Comparison of ENCODE assay signal across 8 cellular contexts in genomic region chr5:116575635-116576042, GRCh38. TPM values are rescaled to one million over a fixed set of nuclear protein-coding genes. Genes with fewer than 3 reads are reported as not detected.
DNase-seq lines count a peak whose midpoint lies in the region; ATAC-seq and TF ChIP-seq lines count a peak whose summit lies in the region.

No MANE protein-coding gene starts in this region.

- TF ChIP-seq CTCF in GM12875 (IDR thresholded peaks at IDR 0.05; ENCODE audit: borderline replicate concordance, insufficient read depth, low read depth, low read length) (no peak), OCI-LY3 (IDR thresholded peaks at IDR 0.05; ENCODE audit: low read depth, low read length) (no peak), osteoblast (IDR thresholded peaks at IDR 0.05; ENCODE audit: extremely low read depth, low read depth, low read length) (no peak), GM13976 (IDR thresholded peaks at IDR 0.05; ENCODE audit: borderline replicate concordance, control extremely low read depth, extremely low read depth, insufficient read depth, missing control alignments) (no peak)

- peak; percentile 69 for DNase-seq in osteoblast (ENCODE audit: insufficient read length, low spot score, missing footprints)
- DNase-seq in GM13976 (ENCODE audit: low spot score), result no peak
- no peak for DNase-seq in NCI-H2107 (lab: John Stamatoyannopoulos, UW)
- DNase-seq in kidney tubule cell (ENCODE audit: low spot score), result no peak

- peak overlapping the region; percentile 36 for H3K4me3 ChIP-seq in GM12875 (ENCODE audit: low read depth, low read length)
- H3K4me3 ChIP-seq in OCI-LY3 (ENCODE audit: low read length), result peak overlapping the region; percentile 83
- peak overlapping the region; percentile 54 to 57 for H3K4me3 ChIP-seq in esophagus (ENCODE audit: low read depth in 1 of 2, low read length in 2 of 2)
- H3K4me3 ChIP-seq in osteoblast (ENCODE audit: insufficient read depth, low read length), result peak overlapping the region; percentile 73

- peak overlapping the region; percentile 90 for H2AFZ ChIP-seq in OCI-LY3 (ENCODE audit: low read depth, low read length)
- H2AFZ ChIP-seq in osteoblast (ENCODE audit: low read length), result peak overlapping the region; percentile 56

- no peaks in the 10 kb centered on the region for H3K9me3 ChIP-seq in OCI-LY3 (ENCODE audit: insufficient read depth, low read length)
- no peaks in the 10 kb centered on the region for H3K9me3 ChIP-seq in esophagus (ENCODE audit: control insufficient read depth in 2 of 2, insufficient read depth in 1 of 2, low read depth in 1 of 2, low read length in 1 of 2)
- H3K9me3 ChIP-seq in osteoblast (ENCODE audit: low read depth, low read length), result no peaks in the 10 kb centered on the region

- ATAC-seq in GM18909 (IDR thresholded peaks at IDR 0.05; ENCODE audit: poor library complexity, unreplicated experiment), result no peak

- H3K36me3 ChIP-seq in OCI-LY3 (replicated peaks; ENCODE audit: low read depth, low read length) (no peaks in the 10 kb centered on the region), esophagus (ENCODE audit: control insufficient read depth in 2 of 2, insufficient read depth in 2 of 2, low read length in 1 of 2) (no peaks in the 10 kb centered on the region), osteoblast (ENCODE audit: insufficient read depth, low read length) (no peaks in the 10 kb centered on the region)

- H3K4me1 ChIP-seq in OCI-LY3 (ENCODE audit: low read length) (peaks cover 6% of the 10 kb centered on the region), esophagus (ENCODE audit: control insufficient read depth in 2 of 2, insufficient read depth in 2 of 2, low read length in 1 of 2) (peaks cover 0 to 18% of the 10 kb centered on the region in 2 donors), osteoblast (ENCODE audit: insufficient read depth, low read length) (peaks cover 11% of the 10 kb centered on the region)

- in situ Hi-C loops in GM13976 (cut with MboI; ENCODE audit: low sequenced_read_pairs, unreplicated experiment), result loop anchor here (10.0 kb wide), 1 partner anchor 369 kb away; no protein-coding TSS in a partner anchor

- H3K79me2 ChIP-seq in OCI-LY3 (ENCODE audit: low read length) (no peaks in the 10 kb centered on the region), osteoblast (ENCODE audit: insufficient read depth, low read length) (no peaks in the 10 kb centered on the region)

- 1 to 2% methylated on average over 21 of the region's 21 CpGs for WGBS in esophagus, 2 donors

- peak overlapping the region; percentile 68 for H3K9ac ChIP-seq in OCI-LY3 (ENCODE audit: low read length)

- H3K27me3 ChIP-seq in OCI-LY3 (ENCODE audit: low read depth, low read length) (peaks cover 5% of the 10 kb centered on the region; the same call in 1 of the 2 replicates), esophagus (ENCODE audit: control insufficient read depth in 1 of 2, insufficient read depth in 2 of 2, low read length in 2 of 2) (peaks cover 0 to 8% of the 10 kb centered on the region in 2 donors), osteoblast (ENCODE audit: insufficient read depth, low read length) (peaks cover 62% of the 10 kb centered on the region)

- peak overlapping the region; percentile 98 for H3K4me2 ChIP-seq in OCI-LY3 (ENCODE audit: low read length)
- H3K4me2 ChIP-seq in osteoblast (ENCODE audit: insufficient read depth, low read length), result peak overlapping the region; percentile 93

- H4K20me1 ChIP-seq in OCI-LY3 (ENCODE audit: insufficient read depth, low read length), result no peaks in the 10 kb centered on the region
- no peaks in the 10 kb centered on the region for H4K20me1 ChIP-seq in osteoblast (ENCODE audit: insufficient read depth, low read length)

- H3K27ac ChIP-seq in OCI-LY3 (ENCODE audit: low read length) (no peak overlapping the region), esophagus (ENCODE audit: low read depth in 2 of 2, low read length in 1 of 2) (peak overlapping the region; percentile 66 to 84), osteoblast (ENCODE audit: low read depth, low read length) (no peak overlapping the region)

RNA-seq across cellular contexts. Expression of gene SEMA6A, which starts 1.0 kb away (rescaled TPM):
- polyA plus RNA-seq in esophagus, result 1 to 10 TPM; 1.4 to 1.6 TPM
- under 0.01 TPM in 2 replicates for total RNA-seq in osteoblast

Comparison
In these comparisons a context has a peak if more than half of its experiments do, and no peak if none do; other contexts are left out.
1. H3K27ac ChIP-seq: peak in esophagus (2 of 2); none in OCI-LY3 (single experiment) and osteoblast (single experiment).
2. Peak in every context shown above with its lines, with median percentiles within 50 percentile points of each other: H3K4me3 ChIP-seq.